In genomic region chr12:109014984-109015765, GRCh38 we compare ENCODE assay signal across 36 cellular contexts. TPM values are rescaled to one million over a fixed set of nuclear protein-coding genes. Genes with fewer than 3 reads are reported as not detected.
"Had no signal": no experiment of that assay in that cellular context is flagged by ENCODE, and none has a peak within 500 bp of the region (broad histone marks: within the 10 kb centered on the region; RNA-seq: fewer than 3 reads in every experiment).

No MANE protein-coding gene starts in this region.

- H3K27ac Mint-ChIP-seq: activated CD4-positive, alpha-beta memory T cell treated with anti-CD3 and anti-CD28 coated beads, Interleukin-2, amount 10 ng/mL, durations not matched to agents 7 days and 5 days; activated CD4-positive, alpha-beta T cell treated with anti-CD3 and anti-CD28 coated beads, Interleukin-2, amount 10 ng/mL, durations not matched to agents 7 days and 5 days; activated naive CD4-positive, alpha-beta T cell treated with anti-CD3 and anti-CD28 coated beads, Interleukin-2, amount 10 ng/mL, durations not matched to agents 7 days and 5 days; activated naive CD8-positive, alpha-beta T cell treated with anti-CD3 and anti-CD28 coated beads, Interleukin-2, amount 10 ng/mL, durations not matched to agents 7 days and 5 days; activated T-cell treated with anti-CD3 and anti-CD28 coated beads, Interleukin-2, amount 50 U/mL, for 24 hours; activated T-cell treated with anti-CD3 and anti-CD28 coated beads, Interleukin-2, amount 50 U/mL, for 72 hours; brain; dendritic cell treated with granulocyte-macrophage colony-stimulating factor and Interleukin-4, amounts not matched to agents 40 ng/mL and 50 ng/mL, for 4 days; effector memory CD8-positive, alpha-beta T cell; WTC11 had no signal

- H3K4me3 ChIP-seq: ascending aorta, breast epithelium, cardiac muscle cell, coronary artery, dorsolateral prefrontal cortex, esophagus squamous epithelium, gastroesophageal sphincter had no signal

- H3K9me3 Mint-ChIP-seq: activated CD4-positive, alpha-beta memory T cell treated with anti-CD3 and anti-CD28 coated beads, Interleukin-2, amount 10 ng/mL, durations not matched to agents 7 days and 5 days; activated CD4-positive, alpha-beta T cell treated with anti-CD3 and anti-CD28 coated beads, Interleukin-2, amount 10 ng/mL, durations not matched to agents 7 days and 5 days; activated naive CD4-positive, alpha-beta T cell treated with anti-CD3 and anti-CD28 coated beads, Interleukin-2, amount 10 ng/mL, durations not matched to agents 7 days and 5 days; activated naive CD4-positive, alpha-beta T cell treated with anti-CD3 and anti-CD28 coated beads, Interleukin-2, amount 50 U/mL, for 72 hours; activated naive CD8-positive, alpha-beta T cell treated with anti-CD3 and anti-CD28 coated beads, Interleukin-2, amount 10 ng/mL, durations not matched to agents 7 days and 5 days; activated T-cell treated with anti-CD3 and anti-CD28 coated beads, Interleukin-2, amount 50 U/mL, for 24 hours; activated T-cell treated with anti-CD3 and anti-CD28 coated beads, Interleukin-2, amount 50 U/mL, for 72 hours; central memory CD8-positive, alpha-beta T cell; dendritic cell treated with granulocyte-macrophage colony-stimulating factor and Interleukin-4, amounts not matched to agents 40 ng/mL and 50 ng/mL, for 4 days; effector memory CD8-positive, alpha-beta T cell had no signal

- ATAC-seq: activated naive CD4-positive, alpha-beta T cell treated with anti-CD3 and anti-CD28 coated beads, Interleukin-2, amount 50 U/mL, for 72 hours; activated T-cell treated with anti-CD3 and anti-CD28 coated beads, Interleukin-2, amount 50 U/mL, for 72 hours; effector memory CD8-positive, alpha-beta T cell; gastroesophageal sphincter; WTC11 had no signal

- H3K4me3 Mint-ChIP-seq: activated CD4-positive, alpha-beta memory T cell treated with anti-CD3 and anti-CD28 coated beads, Interleukin-2, amount 10 ng/mL, durations not matched to agents 7 days and 5 days; activated CD4-positive, alpha-beta T cell treated with anti-CD3 and anti-CD28 coated beads, Interleukin-2, amount 10 ng/mL, durations not matched to agents 7 days and 5 days; activated naive CD4-positive, alpha-beta T cell treated with anti-CD3 and anti-CD28 coated beads, Interleukin-2, amount 10 ng/mL, durations not matched to agents 7 days and 5 days; activated naive CD8-positive, alpha-beta T cell treated with anti-CD3 and anti-CD28 coated beads, Interleukin-2, amount 10 ng/mL, durations not matched to agents 7 days and 5 days; activated T-cell treated with anti-CD3 and anti-CD28 coated beads, Interleukin-2, amount 50 U/mL, for 24 hours; activated T-cell treated with anti-CD3 and anti-CD28 coated beads, Interleukin-2, amount 50 U/mL, for 72 hours; brain; central memory CD8-positive, alpha-beta T cell; dendritic cell treated with granulocyte-macrophage colony-stimulating factor and Interleukin-4, amounts not matched to agents 40 ng/mL and 50 ng/mL, for 4 days; effector memory CD8-positive, alpha-beta T cell; WTC11 had no signal

- DNase-seq: activated CD4-positive, alpha-beta memory T cell treated with anti-CD3 and anti-CD28 coated beads, Interleukin-2, amount 10 ng/mL, durations not matched to agents 7 days and 5 days; activated CD4-positive, alpha-beta T cell treated with anti-CD3 and anti-CD28 coated beads for 1 hour; activated CD4-positive, alpha-beta T cell treated with anti-CD3 and anti-CD28 coated beads for 4 hours; activated CD4-positive, alpha-beta T cell treated with anti-CD3 and anti-CD28 coated beads, Interleukin-2, amount 10 ng/mL, durations not matched to agents 7 days and 5 days; activated CD4-positive, alpha-beta T cell treated with anti-CD3 and anti-CD28 coated beads, Interleukin-2, amount 50 U/mL, for 4 hours; activated CD8-positive, alpha-beta memory T cell treated with anti-CD3 and anti-CD28 coated beads, Interleukin-2, amount 50 U/mL, for 48 hours; activated gamma-delta T cell; activated naive CD4-positive, alpha-beta T cell; activated naive CD4-positive, alpha-beta T cell treated with anti-CD3 and anti-CD28 coated beads, Interleukin-2, amount 10 ng/mL, durations not matched to agents 7 days and 5 days; activated naive CD8-positive, alpha-beta T cell treated with anti-CD3 and anti-CD28 coated beads, Interleukin-2, amount 10 ng/mL, durations not matched to agents 7 days and 5 days; activated T-cell treated with anti-CD3 and anti-CD28 coated beads for 4 hours; activated T-cell treated with anti-CD3 and anti-CD28 coated beads, Interleukin-2, amount 50 U/mL, for 24 hours; activated T-cell treated with anti-CD3 and anti-CD28 coated beads, Interleukin-2, amount 50 U/mL, for 72 hours; dorsolateral prefrontal cortex; effector CD4-positive, alpha-beta T cell; effector memory CD8-positive, alpha-beta T cell; esophagus squamous epithelium; foreskin melanocyte; T-helper 2 cell had no signal

- H3K36me3 Mint-ChIP-seq: activated naive CD4-positive, alpha-beta T cell treated with anti-CD3 and anti-CD28 coated beads, Interleukin-2, amount 10 ng/mL, durations not matched to agents 7 days and 5 days; activated naive CD4-positive, alpha-beta T cell treated with anti-CD3 and anti-CD28 coated beads, Interleukin-2, amount 50 U/mL, for 72 hours; activated naive CD8-positive, alpha-beta T cell treated with anti-CD3 and anti-CD28 coated beads, Interleukin-2, amount 10 ng/mL, durations not matched to agents 7 days and 5 days; WTC11 had no signal

- H3K27ac ChIP-seq: ascending aorta, breast epithelium, cardiac muscle cell, coronary artery, dorsolateral prefrontal cortex, epithelial cell of prostate, esophagus squamous epithelium, gastroesophageal sphincter had no signal

- H3K36me3 ChIP-seq: ascending aorta, breast epithelium, cardiac muscle cell, esophagus squamous epithelium, gastroesophageal sphincter had no signal

- H3K4me1 Mint-ChIP-seq: activated CD4-positive, alpha-beta memory T cell treated with anti-CD3 and anti-CD28 coated beads, Interleukin-2, amount 10 ng/mL, durations not matched to agents 7 days and 5 days; activated CD4-positive, alpha-beta T cell treated with anti-CD3 and anti-CD28 coated beads, Interleukin-2, amount 10 ng/mL, durations not matched to agents 7 days and 5 days; activated naive CD4-positive, alpha-beta T cell treated with anti-CD3 and anti-CD28 coated beads, Interleukin-2, amount 10 ng/mL, durations not matched to agents 7 days and 5 days; activated naive CD8-positive, alpha-beta T cell treated with anti-CD3 and anti-CD28 coated beads, Interleukin-2, amount 10 ng/mL, durations not matched to agents 7 days and 5 days; central memory CD8-positive, alpha-beta T cell had no signal

- H3K4me1 ChIP-seq: ascending aorta, breast epithelium, esophagus squamous epithelium, gastroesophageal sphincter had no signal

- H3K9me3 ChIP-seq: ascending aorta, breast epithelium, esophagus squamous epithelium, gastroesophageal sphincter had no signal

- H3K27me3 ChIP-seq: ascending aorta, cardiac muscle cell, dorsolateral prefrontal cortex had no signal

RNA-seq across cellular contexts. Expression of gene SVOP, which starts 5.7 kb away (rescaled TPM):
- total RNA-seq: activated CD4-positive, alpha-beta memory T cell treated with anti-CD3 and anti-CD28 coated beads, Interleukin-2, amount 10 ng/mL, durations not matched to agents 7 days and 5 days; activated CD4-positive, alpha-beta T cell treated with anti-CD3 and anti-CD28 coated beads, Interleukin-2, amount 10 ng/mL, durations not matched to agents 7 days and 5 days; activated naive CD4-positive, alpha-beta T cell treated with anti-CD3 and anti-CD28 coated beads, Interleukin-2, amount 50 U/mL, for 72 hours; activated naive CD8-positive, alpha-beta T cell treated with anti-CD3 and anti-CD28 coated beads, Interleukin-2, amount 10 ng/mL, durations not matched to agents 7 days and 5 days; activated T-cell treated with anti-CD3 and anti-CD28 coated beads, Interleukin-2, amount 50 U/mL, for 72 hours; ascending aorta; breast epithelium; cardiac muscle cell; endothelial cell of umbilical vein; esophagus squamous epithelium; fibroblast of lung; fibroblast of villous mesenchyme; glomerular endothelial cell; T-helper 1 cell treated with Interleukin-12 subunit alpha and Interleukin-12 subunit beta and Interleukin-4 antibody, amounts not matched to agents 30 ng/mL and 1 ng/mL, for 36 hours had no signal
- polyA plus RNA-seq: cardiac muscle cell, endothelial cell of umbilical vein, esophagus, fibroblast of lung had no signal
